ENCODE assay signal across 14 cellular contexts in genomic region chr7:90312745-90313144, GRCh38. TPM values are rescaled to one million over a fixed set of nuclear protein-coding genes. Genes with fewer than 3 reads are reported as not detected.
DNase-seq lines count a peak whose midpoint lies in the region; ATAC-seq and TF ChIP-seq lines count a peak whose summit lies in the region.
"Had no signal": no experiment of that assay in that cellular context is flagged by ENCODE, and none has a peak within 500 bp of the region (broad histone marks: within the 10 kb centered on the region; RNA-seq: fewer than 3 reads in every experiment).

No MANE protein-coding gene starts in this region.

- ATAC-seq in GM18867 (IDR thresholded peaks at IDR 0.05; ENCODE audit: unreplicated experiment) (peak; percentile 45), GM19035 (IDR thresholded peaks at IDR 0.05; ENCODE audit: unreplicated experiment) (no peak), HG02623 (IDR thresholded peaks at IDR 0.05; ENCODE audit: unreplicated experiment) (no peak)
- ATAC-seq: esophagus mucosa had no signal

- no peak overlapping the region for H3K4me3 ChIP-seq in AG09309 (ENCODE audit: control insufficient read depth, low read depth, low read length)
- no peak overlapping the region for H3K4me3 ChIP-seq in fibroblast of the aortic adventitia (ENCODE audit: low read depth, low read length)
- H3K4me3 ChIP-seq: suprapubic skin had no signal

- no peak for DNase-seq in AG09309 (ENCODE audit: low read depth)
- peak; percentile 10 for DNase-seq in RPMI8226
- peak; percentile 25 for DNase-seq in fibroblast of the aortic adventitia (ENCODE audit: low read depth)
- no peak for DNase-seq in stimulated activated CD4-positive, alpha-beta T cell treated with anti-CD3 and anti-CD28 coated beads, Interleukin-4, amount 100 ng/mL, for 24 hours
- DNase-seq in T-helper 1 cell: no peak
- DNase-seq: activated effector memory CD4-positive, alpha-beta T cell treated with anti-CD3 and anti-CD28 coated beads, Interleukin-2, amount 50 U/mL, for 16 hours; midbrain; NCI-H187 treated with DMSO at 0.1 percent for 48 hours; T1000 had no signal

- TF ChIP-seq CTCF in AG09309 (IDR thresholded peaks at IDR 0.05; ENCODE audit: control insufficient read depth, insufficient read depth, low read depth, low read length, missing control alignments) (peak; percentile 28), fibroblast of the aortic adventitia (IDR thresholded peaks at IDR 0.05; ENCODE audit: insufficient read depth, low read length) (peak; percentile 25)

RNA-seq across cellular contexts. Expression of gene FAM237B, which starts 8.4 kb away (rescaled TPM):
- not detected in 2 replicates for total RNA-seq in fibroblast of the aortic adventitia (ENCODE audit: low replicate concordance)
- total RNA-seq: esophagus mucosa, suprapubic skin had no signal

RNA-seq across cellular contexts. Expression of gene GTPBP10, which starts 33.8 kb away (rescaled TPM):
- 23.2 and 26.6 TPM in 2 replicates for total RNA-seq in fibroblast of the aortic adventitia (ENCODE audit: low replicate concordance)

Comparison
In these comparisons a context has a peak if more than half of its experiments do, and no peak if none do; other contexts are left out.
1. DNase-seq: peak in RPMI8226 (single experiment) and fibroblast of the aortic adventitia (single experiment); none in AG09309 (single experiment), stimulated activated CD4-positive, alpha-beta T cell treated with anti-CD3 and anti-CD28 coated beads, Interleukin-4, amount 100 ng/mL, for 24 hours (single experiment) and T-helper 1 cell (0 of 5).